ENCODE assay signal across 8 cellular contexts in the genomic region with DNA sequence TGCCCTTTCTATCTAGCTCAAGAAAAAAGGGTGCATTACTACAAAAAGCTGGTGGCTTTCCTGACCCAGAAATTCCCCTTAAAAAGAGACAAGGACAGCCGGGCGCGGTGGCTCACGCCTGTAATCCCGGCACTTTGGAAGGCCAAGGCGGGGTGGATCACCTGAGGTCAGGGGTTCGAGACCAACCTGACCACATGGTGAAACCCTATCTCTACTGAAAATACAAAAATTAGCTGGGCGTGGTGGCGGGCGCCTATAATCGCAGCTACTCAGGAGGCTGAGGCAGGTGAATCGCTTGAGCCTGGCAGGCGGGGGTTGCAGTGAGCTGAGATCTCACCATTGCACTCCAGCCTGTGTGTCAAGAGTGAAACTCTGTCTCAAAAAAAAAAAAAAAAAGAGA.
DNase-seq lines count a peak whose midpoint lies in the region; ATAC-seq and TF ChIP-seq lines count a peak whose summit lies in the region.
"Not testable (repeated sequence)": the region's sequence is repeated elsewhere in the genome, so short reads cannot be mapped to it uniquely, and the experiment has no call there.

No MANE protein-coding gene starts in this region.

- H3K14ac ChIP-seq in mesenchymal stem cell (ENCODE audit: low read length in 2 of 2), result not testable (repeated sequence)

- not testable (repeated sequence) for H2AFZ ChIP-seq in mesenchymal stem cell (ENCODE audit: low read depth, low read length)

- not testable (repeated sequence) for H3K4ac ChIP-seq in mesenchymal stem cell (ENCODE audit: low read depth in 1 of 2, low read length in 2 of 2)

- not testable (repeated sequence) for H3K36me3 ChIP-seq in NT2/D1 (ENCODE audit: insufficient read depth, insufficient read length, low read length); brain microvascular endothelial cell (replicated peaks); mesenchymal stem cell (ENCODE audit: control insufficient read depth in 1 of 2, insufficient read depth in 2 of 2, low read depth in 1 of 2, low read length in 2 of 2); psoas muscle (ENCODE audit: insufficient read depth in 1 of 2, low read depth in 1 of 2)

- H4K8ac ChIP-seq in mesenchymal stem cell (ENCODE audit: low read length), result not testable (repeated sequence)

- not testable (repeated sequence) for H2BK12ac ChIP-seq in mesenchymal stem cell (ENCODE audit: low read length in 2 of 2)

- TF ChIP-seq CTCF in brain microvascular endothelial cell (IDR thresholded peaks at IDR 0.05; ENCODE audit: low read depth, low read length, missing control alignments); fibroblast of mammary gland (conservative IDR thresholded peaks at IDR 0.05; ENCODE audit: control insufficient read depth, insufficient read depth, low read depth, low read length); psoas muscle (IDR thresholded peaks at IDR 0.05); type B pancreatic cell (conservative IDR thresholded peaks at IDR 0.05): not testable (repeated sequence)

- intact Hi-C loops in psoas muscle (cut with DNase I), result not testable (repeated sequence)

- H3K9me3 ChIP-seq in NT2/D1 (ENCODE audit: insufficient read depth, low read length); mesenchymal stem cell (ENCODE audit: control insufficient read depth, low read length); psoas muscle: not testable (repeated sequence)

- peak overlapping the region; percentile 79 for H3K4me3 Mint-ChIP-seq in activated CD4-positive, alpha-beta memory T cell treated with anti-CD3 and anti-CD28 coated beads, Interleukin-2, amount 10 ng/mL, durations not matched to agents 7 days and 5 days
- H3K4me3 Mint-ChIP-seq in type B pancreatic cell, result peak overlapping the region; percentile 85

- H3K36me3 Mint-ChIP-seq in activated CD4-positive, alpha-beta memory T cell treated with anti-CD3 and anti-CD28 coated beads, Interleukin-2, amount 10 ng/mL, durations not matched to agents 7 days and 5 days (ENCODE audit: low read depth); type B pancreatic cell: not testable (repeated sequence)

- not testable (repeated sequence) for H3K4me1 ChIP-seq in NT2/D1 (ENCODE audit: insufficient read depth, insufficient read length)
- H3K4me1 ChIP-seq in mesenchymal stem cell (ENCODE audit: control insufficient read depth, insufficient read depth, low read depth, low read length), result peaks cover 16% of the 10 kb centered on the region
- peaks cover 30% of the 10 kb centered on the region for H3K4me1 ChIP-seq in psoas muscle

- H3K4me3 ChIP-seq in GM08714 (ENCODE audit: low read length), result peak overlapping the region; percentile 40; the same call in 1 of the 2 replicates
- peak overlapping the region; percentile 36 for H3K4me3 ChIP-seq in NT2/D1 (ENCODE audit: insufficient read length, low read depth)
- peak overlapping the region; percentile 43 for H3K4me3 ChIP-seq in brain microvascular endothelial cell (ENCODE audit: low read depth, low read length)
- peak overlapping the region; percentile 30 for H3K4me3 ChIP-seq in fibroblast of mammary gland (ENCODE audit: control insufficient read depth, low read depth, low read length)
- H3K4me3 ChIP-seq in mesenchymal stem cell (ENCODE audit: insufficient read depth in 1 of 2, low read depth in 1 of 2, low read length in 2 of 2), result peak overlapping the region in 1 of 2 experiments; percentile 74
- peak overlapping the region; percentile 61 for H3K4me3 ChIP-seq in psoas muscle

- not testable (repeated sequence) for H3K9me3 Mint-ChIP-seq in activated CD4-positive, alpha-beta memory T cell treated with anti-CD3 and anti-CD28 coated beads, Interleukin-2, amount 10 ng/mL, durations not matched to agents 7 days and 5 days; type B pancreatic cell

- H3K18ac ChIP-seq in mesenchymal stem cell (ENCODE audit: low read depth in 1 of 2, low read length in 2 of 2), result peak overlapping the region in 1 of 2 experiments; percentile 47

- H2AK5ac ChIP-seq in mesenchymal stem cell (ENCODE audit: low read length, severe bottlenecking), result not testable (repeated sequence)

- POLR2A ChIA-PET in activated CD4-positive, alpha-beta memory T cell treated with anti-CD3 and anti-CD28 coated beads, Interleukin-2, amount 10 ng/mL, durations not matched to agents 7 days and 5 days (lab: Charles Lee), result interaction anchor here (0.8 to 4.1 kb wide), 10 partner anchors 9 to 348 kb away, joined by 4 to 25 read pairs (median 10); a partner anchor contains a TSS

- H2BK5ac ChIP-seq in mesenchymal stem cell (ENCODE audit: low read depth, low read length, poor library complexity, severe bottlenecking), result not testable (repeated sequence)

- peak overlapping the region; percentile 2 for H2BK15ac ChIP-seq in mesenchymal stem cell (ENCODE audit: low read depth, poor library complexity, severe bottlenecking)

- not testable (repeated sequence) for H3K27me3 Mint-ChIP-seq in activated CD4-positive, alpha-beta memory T cell treated with anti-CD3 and anti-CD28 coated beads, Interleukin-2, amount 10 ng/mL, durations not matched to agents 7 days and 5 days; type B pancreatic cell

- not testable (repeated sequence) for H3K23ac ChIP-seq in mesenchymal stem cell (ENCODE audit: low read length in 2 of 2)

- not testable (repeated sequence) for H4K91ac ChIP-seq in mesenchymal stem cell (ENCODE audit: low read length)

- not testable (repeated sequence) for ATAC-seq in psoas muscle

- not testable (repeated sequence) for H3K79me1 ChIP-seq in mesenchymal stem cell (replicated peaks; ENCODE audit: low read length, poor library complexity, severe bottlenecking)

- H3K4me1 Mint-ChIP-seq in activated CD4-positive, alpha-beta memory T cell treated with anti-CD3 and anti-CD28 coated beads, Interleukin-2, amount 10 ng/mL, durations not matched to agents 7 days and 5 days, result peaks cover 35% of the 10 kb centered on the region
- peaks cover 37% of the 10 kb centered on the region for H3K4me1 Mint-ChIP-seq in type B pancreatic cell (ENCODE audit: unreplicated experiment)

- WGBS in mesenchymal stem cell, result 53% methylated on average over 13 of the region's 13 CpGs
- WGBS in psoas muscle, 3 donors, result 52 to 60% (median 56%) methylated on average over 13 of the region's 13 CpGs

- H3K9ac ChIP-seq in NT2/D1 (ENCODE audit: insufficient read length, low read depth), result not testable (repeated sequence)
- peak overlapping the region; percentile 80 for H3K9ac ChIP-seq in mesenchymal stem cell (ENCODE audit: low read length)

- H2BK120ac ChIP-seq in mesenchymal stem cell (ENCODE audit: low read depth, low read length), result not testable (repeated sequence)

- not testable (repeated sequence) for DNase-seq in NT2/D1 (ENCODE audit: low read depth, low spot score); activated CD4-positive, alpha-beta memory T cell treated with anti-CD3 and anti-CD28 coated beads, Interleukin-2, amount 10 ng/mL, durations not matched to agents 7 days and 5 days; brain microvascular endothelial cell; fibroblast of mammary gland (ENCODE audit: low read depth); mesenchymal stem cell; type B pancreatic cell (ENCODE audit: extremely low spot score, unreplicated experiment)
- DNase-seq in psoas muscle, result peak in 1 of 2 donors; percentile 43

- CTCF ChIA-PET in activated CD4-positive, alpha-beta memory T cell treated with anti-CD3 and anti-CD28 coated beads, Interleukin-2, amount 10 ng/mL, durations not matched to agents 7 days and 5 days (lab: Charles Lee), result interaction anchor here (0.6 to 5.0 kb wide), 14 partner anchors 9 to 180 kb away, joined by 3 to 30 read pairs (median 6); no protein-coding TSS in a partner anchor

- H3K4me2 ChIP-seq in mesenchymal stem cell (ENCODE audit: low read length, poor library complexity, severe bottlenecking), result peak overlapping the region; percentile 93

- in situ Hi-C loops in brain microvascular endothelial cell (cut with HindIII; ENCODE audit: low pct_ligation_motif_present, low sequenced_read_pairs), result not testable (repeated sequence)

- H3K27ac Mint-ChIP-seq in activated CD4-positive, alpha-beta memory T cell treated with anti-CD3 and anti-CD28 coated beads, Interleukin-2, amount 10 ng/mL, durations not matched to agents 7 days and 5 days, result peak overlapping the region; percentile 90
- peak overlapping the region; percentile 89 for H3K27ac Mint-ChIP-seq in type B pancreatic cell

- peak overlapping the region; percentile 29 for H3K27ac ChIP-seq in brain microvascular endothelial cell
- peak overlapping the region; percentile 67 for H3K27ac ChIP-seq in mesenchymal stem cell (ENCODE audit: low read length, poor library complexity, severe bottlenecking)
- peak overlapping the region; percentile 90 for H3K27ac ChIP-seq in psoas muscle

- H3K27me3 ChIP-seq in NT2/D1 (ENCODE audit: insufficient read depth, insufficient read length); brain microvascular endothelial cell (replicated peaks); mesenchymal stem cell (ENCODE audit: control insufficient read depth in 1 of 2, insufficient read depth in 1 of 2, low read length in 2 of 2); psoas muscle (ENCODE audit: insufficient read depth in 3 of 3, low read length in 2 of 3): not testable (repeated sequence)

Comparison
In these comparisons a context has a peak if more than half of its experiments do, and no peak if none do; other contexts are left out.
1. H3K27ac ChIP-seq: peak in every context shown above with its lines; median percentile 90 in psoas muscle; 67 in mesenchymal stem cell; 29 in brain microvascular endothelial cell.